ENCODE assay signal across 10 cellular contexts in the genomic region with DNA sequence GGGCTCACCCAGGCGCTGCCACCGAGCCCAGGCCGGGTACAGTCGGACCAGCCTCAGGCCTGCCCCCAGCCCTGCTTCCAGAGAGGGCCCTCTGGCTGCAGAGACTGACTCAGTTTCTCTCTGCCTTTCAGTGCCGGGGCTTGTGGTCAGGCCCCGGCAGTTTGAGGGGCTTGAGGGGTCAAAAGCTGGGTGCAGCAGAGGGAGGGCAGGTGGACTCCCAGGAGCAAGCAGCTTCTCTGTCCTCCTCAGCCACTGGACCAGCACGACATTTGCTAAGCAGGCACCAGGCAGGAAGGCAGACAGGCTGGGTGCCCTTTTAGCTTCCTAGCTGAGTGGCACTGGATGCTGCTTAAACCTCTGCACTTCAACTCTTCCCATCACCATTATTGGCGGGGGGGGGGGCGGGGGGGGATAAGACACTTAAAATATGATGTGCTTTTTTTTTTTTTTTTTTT.
A peak's percentile ranks its signal among the peaks of the same experiment; 100 is the strongest.
DNase-seq lines count a peak whose midpoint lies in the region; ATAC-seq, FAIRE-seq and TF ChIP-seq lines count a peak whose summit lies in the region.
"Had no signal": no experiment of that assay in that cellular context is flagged by ENCODE, and none has a peak within 500 bp of the region (broad histone marks: within the 10 kb centered on the region; RNA-seq: fewer than 3 reads in every experiment).

No MANE protein-coding gene starts in this region.

- FAIRE-seq in keratinocyte (lab: Jason Lieb, UNC) = no peak

- H3K4me3 ChIP-seq in keratinocyte (ENCODE audit: control insufficient read depth in 2 of 3, extremely low read depth in 1 of 3, insufficient read depth in 2 of 3, low read depth in 1 of 3, low read length in 3 of 3) = no peak overlapping the region
- no peak overlapping the region for H3K4me3 ChIP-seq in HAP-1

- no peaks in the 10 kb centered on the region for H3K9me1 ChIP-seq in keratinocyte (ENCODE audit: control insufficient read depth, extremely low read depth, insufficient read depth, low read length)

- peak overlapping the region; percentile 29 for H3K4me2 ChIP-seq in keratinocyte (ENCODE audit: control insufficient read depth, extremely low read depth, insufficient read depth, low read depth, low read length)

- peaks cover 10% of the 10 kb centered on the region for H4K20me1 ChIP-seq in keratinocyte (ENCODE audit: control insufficient read depth, extremely low read depth, insufficient read depth, low read length)

- H3K36me3 Mint-ChIP-seq in activated CD4-positive, alpha-beta T cell treated with anti-CD3 and anti-CD28 coated beads, Interleukin-2, amount 10 ng/mL, durations not matched to agents 24 days and 14 days (ENCODE audit: low read depth) = peaks cover 27% of the 10 kb centered on the region
- no peaks in the 10 kb centered on the region for H3K36me3 Mint-ChIP-seq in activated T-helper 17 cell treated with anti-CD3 and anti-CD28 coated beads, Interleukin-2, amount 50 U/mL, for 72 hours (ENCODE audit: low read depth)

- peak overlapping the region; percentile 94 for H3K4me3 Mint-ChIP-seq in activated CD4-positive, alpha-beta T cell treated with anti-CD3 and anti-CD28 coated beads, Interleukin-2, amount 10 ng/mL, durations not matched to agents 24 days and 14 days
- H3K4me3 Mint-ChIP-seq in activated T-helper 17 cell treated with anti-CD3 and anti-CD28 coated beads, Interleukin-2, amount 50 U/mL, for 72 hours = peak overlapping the region; percentile 81

- peaks cover 5% of the 10 kb centered on the region for H3K9me3 Mint-ChIP-seq in activated CD4-positive, alpha-beta T cell treated with anti-CD3 and anti-CD28 coated beads, Interleukin-2, amount 10 ng/mL, durations not matched to agents 24 days and 14 days
- no peaks in the 10 kb centered on the region for H3K9me3 Mint-ChIP-seq in activated T-helper 17 cell treated with anti-CD3 and anti-CD28 coated beads, Interleukin-2, amount 50 U/mL, for 72 hours

- no peak overlapping the region for H2AFZ ChIP-seq in keratinocyte (ENCODE audit: control insufficient read depth, low read length)

- in situ Hi-C loops in HAP-1 (cut with MboI; ENCODE audit: low sequenced_read_pairs) = no loop called here

- H3K27me3 Mint-ChIP-seq in activated CD4-positive, alpha-beta T cell treated with anti-CD3 and anti-CD28 coated beads, Interleukin-2, amount 10 ng/mL, durations not matched to agents 24 days and 14 days = no peaks in the 10 kb centered on the region
- H3K27me3 Mint-ChIP-seq in activated T-helper 17 cell treated with anti-CD3 and anti-CD28 coated beads, Interleukin-2, amount 50 U/mL, for 72 hours = no peaks in the 10 kb centered on the region
- H3K27me3 Mint-ChIP-seq: activated naive CD8-positive, alpha-beta T cell had no signal

- ATAC-seq in activated T-helper 17 cell treated with anti-CD3 and anti-CD28 coated beads, Interleukin-2, amount 50 U/mL, for 72 hours (replicated peaks) = no peak

- H3K27ac Mint-ChIP-seq in activated CD4-positive, alpha-beta T cell treated with anti-CD3 and anti-CD28 coated beads, Interleukin-2, amount 10 ng/mL, durations not matched to agents 24 days and 14 days = peak overlapping the region; percentile 89
- no peak overlapping the region for H3K27ac Mint-ChIP-seq in activated T-helper 17 cell treated with anti-CD3 and anti-CD28 coated beads, Interleukin-2, amount 50 U/mL, for 72 hours

- peak overlapping the region; percentile 23 for H3K9ac ChIP-seq in keratinocyte (ENCODE audit: control insufficient read depth, extremely low read depth, insufficient read depth, low read length)

- DNase-seq in activated CD4-positive, alpha-beta T cell treated with anti-CD3 and anti-CD28 coated beads, Interleukin-2, amount 10 ng/mL, durations not matched to agents 24 days and 14 days = no peak
- DNase-seq in activated CD4-positive, alpha-beta T cell treated with anti-CD3 and anti-CD28 coated beads for 4 hours = no peak
- no peak for DNase-seq in keratinocyte (ENCODE audit: low read depth, low spot score)
- DNase-seq in effector CD8-positive, alpha-beta T cell (lab: John Stamatoyannopoulos, UW) = no peak
- DNase-seq in NCI-H345 (lab: John Stamatoyannopoulos, UW) = no peak
- no peak for DNase-seq in HAP-1 (ENCODE audit: low spot score in 2 of 2)
- DNase-seq: NCI-H748 treated with DMSO at 0.1 percent for 48 hours had no signal

- H3K4me1 Mint-ChIP-seq in activated CD4-positive, alpha-beta T cell treated with anti-CD3 and anti-CD28 coated beads, Interleukin-2, amount 10 ng/mL, durations not matched to agents 24 days and 14 days = peaks cover 10% of the 10 kb centered on the region
- H3K4me1 Mint-ChIP-seq in activated T-helper 17 cell treated with anti-CD3 and anti-CD28 coated beads, Interleukin-2, amount 50 U/mL, for 72 hours = peaks cover 4% of the 10 kb centered on the region

- H3K36me3 ChIP-seq in keratinocyte (ENCODE audit: control insufficient read depth in 2 of 2, extremely low read depth in 1 of 2, insufficient read depth in 2 of 2, low read length in 2 of 2) (peaks cover 39 to 63% of the 10 kb centered on the region in 2 experiments), HAP-1 (replicated peaks) (no peaks in the 10 kb centered on the region)

- H3K27ac ChIP-seq in keratinocyte (ENCODE audit: control insufficient read depth, insufficient read depth, low read length) = no peak overlapping the region
- H3K27ac ChIP-seq in temporal lobe (ENCODE audit: low read depth, low read length) = peak overlapping the region; percentile 75

- dilution Hi-C loops in keratinocyte (cut with MboI; ENCODE audit: extremely low pct_ligation_motif_present, low sequenced_read_pairs) = no loop called here

- intact Hi-C loops in activated CD4-positive, alpha-beta T cell treated with anti-CD3 and anti-CD28 coated beads, Interleukin-2, amount 10 ng/mL, durations not matched to agents 24 days and 14 days (cut with micrococcal nuclease) = no loop called here

- no peak for TF ChIP-seq CTCF in keratinocyte (optimal IDR thresholded peaks at IDR 0.05 in 1 of 3, IDR thresholded peaks at IDR 0.05 in 1 of 3, conservative IDR thresholded peaks at IDR 0.05 in 1 of 3; ENCODE audit: extremely low read depth in 1 of 3, insufficient read depth in 2 of 3, low read length in 3 of 3)

- H3K27me3 ChIP-seq in keratinocyte (ENCODE audit: control insufficient read depth, extremely low read depth, insufficient read depth, low read length) (no peaks in the 10 kb centered on the region), HAP-1 (ENCODE audit: low read depth) (no peaks in the 10 kb centered on the region)

- H3K9me3 ChIP-seq in keratinocyte (ENCODE audit: control insufficient read depth, low read depth, low read length) (no peaks in the 10 kb centered on the region), HAP-1 (no peaks in the 10 kb centered on the region)

- H3K4me1 ChIP-seq in keratinocyte (ENCODE audit: control insufficient read depth, extremely low read depth, insufficient read depth, low read length) (peaks cover 20% of the 10 kb centered on the region), HAP-1 (no peaks in the 10 kb centered on the region)

- H3K79me2 ChIP-seq in keratinocyte (ENCODE audit: control insufficient read depth, insufficient read depth, low read length) = peaks cover 57% of the 10 kb centered on the region
